Comparison of ENCODE assay signal across 1 cellular context in the genomic region with DNA sequence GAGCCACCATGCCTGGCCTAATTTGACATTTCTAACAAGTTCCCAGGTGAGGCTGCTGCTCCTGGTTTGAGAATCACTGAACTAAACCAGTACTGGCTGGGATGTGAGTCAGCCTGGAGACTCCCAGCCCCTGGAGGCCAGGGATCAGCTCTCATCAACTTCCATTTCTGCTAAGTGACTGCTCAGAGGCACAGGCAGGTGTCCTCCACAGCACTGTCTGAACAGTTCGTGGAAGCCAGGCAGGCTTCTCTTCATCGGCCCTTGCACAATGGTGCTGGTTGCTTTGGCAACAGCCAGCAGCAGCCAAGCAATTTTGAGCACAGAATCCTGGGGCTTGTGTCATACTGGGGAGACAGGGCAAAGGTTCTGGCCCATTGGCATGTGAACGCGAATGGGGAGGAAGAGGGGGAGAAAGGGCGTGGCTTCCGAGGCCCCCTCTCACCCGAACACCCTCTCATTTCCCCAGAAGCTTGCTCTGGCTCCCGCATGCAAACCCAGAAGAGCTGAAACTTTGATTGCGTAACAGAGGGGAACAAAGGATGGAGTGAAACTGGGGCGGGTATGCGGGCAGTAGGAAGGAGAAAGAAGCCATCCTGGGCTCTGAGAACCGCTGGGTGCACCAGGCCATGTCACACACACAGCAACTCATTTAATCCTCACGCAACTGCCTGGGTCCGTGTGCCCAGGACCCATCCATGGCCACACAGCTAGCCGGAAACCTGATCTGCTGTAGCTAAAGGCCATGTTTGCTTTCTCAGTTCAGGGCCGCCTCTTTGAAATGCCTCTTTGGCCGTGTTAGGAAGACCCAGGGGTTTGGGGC.
TF ChIP-seq lines count a peak whose summit lies in the region.

No MANE protein-coding gene starts in this region.

TF ChIP-seq in H1, 55 proteins besides CTCF, POLR2A, EP300 and RAD21:
- TF ChIP-seq CBX8 (IDR thresholded peaks at IDR 0.05; ENCODE audit: borderline replicate concordance, low read depth, low read length) = no peak
- no peak for TF ChIP-seq NANOG (IDR thresholded peaks at IDR 0.05; ENCODE audit: insufficient read depth, low read depth, low read length, poor library complexity, severe bottlenecking)
- TF ChIP-seq, protein P1, sequence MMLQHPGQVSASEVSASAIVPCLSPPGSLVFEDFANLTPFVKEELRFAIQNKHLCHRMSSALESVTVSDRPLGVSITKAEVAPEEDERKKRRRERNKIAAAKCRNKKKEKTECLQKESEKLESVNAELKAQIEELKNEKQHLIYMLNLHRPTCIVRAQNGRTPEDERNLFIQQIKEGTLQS (IDR thresholded peaks at IDR 0.05; ENCODE audit: insufficient read depth, low read depth, low read length) = no peak
- no peak for TF ChIP-seq BRCA1 (IDR thresholded peaks at IDR 0.05; ENCODE audit: low read depth, low read length)
- TF ChIP-seq ZNF274 (IDR thresholded peaks at IDR 0.05; ENCODE audit: borderline replicate concordance, extremely low read depth, low read length) = no peak
- TF ChIP-seq YY1 (IDR thresholded peaks at IDR 0.05; ENCODE audit: low read depth, low read length) = 0 out of 2 replicates have a peak, but pooled peaks have one; percentile 6
- TF ChIP-seq SP2 (IDR thresholded peaks at IDR 0.05; ENCODE audit: low read length) = no peak
- peak in 1 of 2 experiments; percentile 70; a peak in 1 of 4 replicates for TF ChIP-seq HDAC2 (IDR thresholded peaks at IDR 0.05; ENCODE audit: borderline replicate concordance in 1 of 2, low read depth in 2 of 2, low read length in 2 of 2)
- TF ChIP-seq, protein P2, sequence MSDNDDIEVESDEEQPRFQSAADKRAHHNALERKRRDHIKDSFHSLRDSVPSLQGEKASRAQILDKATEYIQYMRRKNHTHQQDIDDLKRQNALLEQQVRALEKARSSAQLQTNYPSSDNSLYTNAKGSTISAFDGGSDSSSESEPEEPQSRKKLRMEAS (IDR thresholded peaks at IDR 0.05) = 0 out of 2 replicates have a peak, but pooled peaks have one; percentile 19
- TF ChIP-seq SP4 (IDR thresholded peaks at IDR 0.05; ENCODE audit: low read length) = no peak
- TF ChIP-seq CHD1 (IDR thresholded peaks at IDR 0.05; ENCODE audit: low read depth, low read length) = no peak
- TF ChIP-seq ASH2L (IDR thresholded peaks at IDR 0.05; ENCODE audit: low read length) = peak; percentile 37
- TF ChIP-seq KDM4A (IDR thresholded peaks at IDR 0.05; ENCODE audit: low read depth, low read length, severe bottlenecking) = no peak
- TF ChIP-seq, protein P3, sequence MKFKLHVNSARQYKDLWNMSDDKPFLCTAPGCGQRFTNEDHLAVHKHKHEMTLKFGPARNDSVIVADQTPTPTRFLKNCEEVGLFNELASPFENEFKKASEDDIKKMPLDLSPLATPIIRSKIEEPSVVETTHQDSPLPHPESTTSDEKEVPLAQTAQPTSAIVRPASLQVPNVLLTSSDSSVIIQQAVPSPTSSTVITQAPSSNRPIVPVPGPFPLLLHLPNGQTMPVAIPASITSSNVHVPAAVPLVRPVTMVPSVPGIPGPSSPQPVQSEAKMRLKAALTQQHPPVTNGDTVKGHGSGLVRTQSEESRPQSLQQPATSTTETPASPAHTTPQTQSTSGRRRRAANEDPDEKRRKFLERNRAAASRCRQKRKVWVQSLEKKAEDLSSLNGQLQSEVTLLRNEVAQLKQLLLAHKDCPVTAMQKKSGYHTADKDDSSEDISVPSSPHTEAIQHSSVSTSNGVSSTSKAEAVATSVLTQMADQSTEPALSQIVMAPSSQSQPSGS (IDR thresholded peaks at IDR 0.05; ENCODE audit: low read length) = 0 out of 2 replicates have a peak, but pooled peaks have one; percentile 30
- TF ChIP-seq SP1 (IDR thresholded peaks at IDR 0.05; ENCODE audit: low read depth, low read length) = no peak
- no peak for TF ChIP-seq PHF8 (conservative IDR thresholded peaks at IDR 0.05; ENCODE audit: low read depth, low read length)
- TF ChIP-seq SIN3A (conservative IDR thresholded peaks at IDR 0.05 in 1 of 2, IDR thresholded peaks at IDR 0.05 in 1 of 2; ENCODE audit: low read depth in 1 of 2, low read length in 2 of 2) = no peak
- no peak for TF ChIP-seq CTBP2 (IDR thresholded peaks at IDR 0.05; ENCODE audit: borderline replicate concordance, insufficient read depth, insufficient read length, low read length)
- TF ChIP-seq TAF1 (IDR thresholded peaks at IDR 0.05; ENCODE audit: low read depth, low read length) = 0 out of 2 replicates have a peak, but pooled peaks have one; percentile 31
- TF ChIP-seq NRF1 (IDR thresholded peaks at IDR 0.05; ENCODE audit: low read depth, low read length) = no peak
- TF ChIP-seq RNF2 (IDR thresholded peaks at IDR 0.05; ENCODE audit: borderline replicate concordance, low read depth, low read length, missing control alignments, poor library complexity, severe bottlenecking) = no peak
- no peak for TF ChIP-seq GTF2F1 (IDR thresholded peaks at IDR 0.05; ENCODE audit: borderline replicate concordance, low read depth, low read length)
- TF ChIP-seq TEAD4 (IDR thresholded peaks at IDR 0.05; ENCODE audit: low read depth, low read length) = peak; percentile 37; the same call in 1 of the 2 replicates
- TF ChIP-seq FOSL1 (IDR thresholded peaks at IDR 0.05; ENCODE audit: insufficient read depth, low read depth, low read length) = no peak
- no peak for TF ChIP-seq KDM5A (IDR thresholded peaks at IDR 0.05; ENCODE audit: low read length)
- TF ChIP-seq RXRA (IDR thresholded peaks at IDR 0.05; ENCODE audit: insufficient read depth, low read depth, low read length) = no peak
- TF ChIP-seq TCF12 (IDR thresholded peaks at IDR 0.05; ENCODE audit: low read depth, low read length) = no peak
- no peak for TF ChIP-seq CHD2 (IDR thresholded peaks at IDR 0.05; ENCODE audit: low read length)
- TF ChIP-seq EZH2 (IDR thresholded peaks at IDR 0.05; ENCODE audit: low read depth, low read length, severe bottlenecking) = no peak
- no peak for TF ChIP-seq SIX5 (IDR thresholded peaks at IDR 0.05; ENCODE audit: low read depth, low read length)
- TF ChIP-seq POU5F1 (IDR thresholded peaks at IDR 0.05; ENCODE audit: low read depth, low read length) = no peak
- TF ChIP-seq SRF (IDR thresholded peaks at IDR 0.05; ENCODE audit: low read depth, low read length) = no peak
- TF ChIP-seq SAP30 (IDR thresholded peaks at IDR 0.05; ENCODE audit: insufficient read depth, insufficient replicate concordance, low read length) = no peak
- no peak for TF ChIP-seq EGR1 (IDR thresholded peaks at IDR 0.05; ENCODE audit: borderline replicate concordance, low read depth, low read length)
- peak; percentile 41; the same call in 1 of the 2 replicates for TF ChIP-seq TBP (IDR thresholded peaks at IDR 0.05; ENCODE audit: low read depth, low read length)
- TF ChIP-seq SUZ12 (IDR thresholded peaks at IDR 0.05; ENCODE audit: low read length) = no peak
- TF ChIP-seq, protein P4, sequence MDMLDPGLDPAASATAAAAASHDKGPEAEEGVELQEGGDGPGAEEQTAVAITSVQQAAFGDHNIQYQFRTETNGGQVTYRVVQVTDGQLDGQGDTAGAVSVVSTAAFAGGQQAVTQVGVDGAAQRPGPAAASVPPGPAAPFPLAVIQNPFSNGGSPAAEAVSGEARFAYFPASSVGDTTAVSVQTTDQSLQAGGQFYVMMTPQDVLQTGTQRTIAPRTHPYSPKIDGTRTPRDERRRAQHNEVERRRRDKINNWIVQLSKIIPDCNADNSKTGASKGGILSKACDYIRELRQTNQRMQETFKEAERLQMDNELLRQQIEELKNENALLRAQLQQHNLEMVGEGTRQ (IDR thresholded peaks at IDR 0.05; ENCODE audit: low read length) = no peak
- peak; percentile 99 for TF ChIP-seq CEBPB (IDR thresholded peaks at IDR 0.05; ENCODE audit: low read depth, low read length)
- no peak for TF ChIP-seq CBX5 (IDR thresholded peaks at IDR 0.05; ENCODE audit: low read depth, low read length)
- TF ChIP-seq JUND (IDR thresholded peaks at IDR 0.05; ENCODE audit: low read length) = no peak
- TF ChIP-seq JUN (IDR thresholded peaks at IDR 0.05; ENCODE audit: low read depth, low read length) = no peak
- no peak for TF ChIP-seq BACH1 (IDR thresholded peaks at IDR 0.05; ENCODE audit: low read length)
- peak; percentile 16; the same call in 1 of the 2 replicates for TF ChIP-seq CREB1 (IDR thresholded peaks at IDR 0.05)
- TF ChIP-seq, protein P5, sequence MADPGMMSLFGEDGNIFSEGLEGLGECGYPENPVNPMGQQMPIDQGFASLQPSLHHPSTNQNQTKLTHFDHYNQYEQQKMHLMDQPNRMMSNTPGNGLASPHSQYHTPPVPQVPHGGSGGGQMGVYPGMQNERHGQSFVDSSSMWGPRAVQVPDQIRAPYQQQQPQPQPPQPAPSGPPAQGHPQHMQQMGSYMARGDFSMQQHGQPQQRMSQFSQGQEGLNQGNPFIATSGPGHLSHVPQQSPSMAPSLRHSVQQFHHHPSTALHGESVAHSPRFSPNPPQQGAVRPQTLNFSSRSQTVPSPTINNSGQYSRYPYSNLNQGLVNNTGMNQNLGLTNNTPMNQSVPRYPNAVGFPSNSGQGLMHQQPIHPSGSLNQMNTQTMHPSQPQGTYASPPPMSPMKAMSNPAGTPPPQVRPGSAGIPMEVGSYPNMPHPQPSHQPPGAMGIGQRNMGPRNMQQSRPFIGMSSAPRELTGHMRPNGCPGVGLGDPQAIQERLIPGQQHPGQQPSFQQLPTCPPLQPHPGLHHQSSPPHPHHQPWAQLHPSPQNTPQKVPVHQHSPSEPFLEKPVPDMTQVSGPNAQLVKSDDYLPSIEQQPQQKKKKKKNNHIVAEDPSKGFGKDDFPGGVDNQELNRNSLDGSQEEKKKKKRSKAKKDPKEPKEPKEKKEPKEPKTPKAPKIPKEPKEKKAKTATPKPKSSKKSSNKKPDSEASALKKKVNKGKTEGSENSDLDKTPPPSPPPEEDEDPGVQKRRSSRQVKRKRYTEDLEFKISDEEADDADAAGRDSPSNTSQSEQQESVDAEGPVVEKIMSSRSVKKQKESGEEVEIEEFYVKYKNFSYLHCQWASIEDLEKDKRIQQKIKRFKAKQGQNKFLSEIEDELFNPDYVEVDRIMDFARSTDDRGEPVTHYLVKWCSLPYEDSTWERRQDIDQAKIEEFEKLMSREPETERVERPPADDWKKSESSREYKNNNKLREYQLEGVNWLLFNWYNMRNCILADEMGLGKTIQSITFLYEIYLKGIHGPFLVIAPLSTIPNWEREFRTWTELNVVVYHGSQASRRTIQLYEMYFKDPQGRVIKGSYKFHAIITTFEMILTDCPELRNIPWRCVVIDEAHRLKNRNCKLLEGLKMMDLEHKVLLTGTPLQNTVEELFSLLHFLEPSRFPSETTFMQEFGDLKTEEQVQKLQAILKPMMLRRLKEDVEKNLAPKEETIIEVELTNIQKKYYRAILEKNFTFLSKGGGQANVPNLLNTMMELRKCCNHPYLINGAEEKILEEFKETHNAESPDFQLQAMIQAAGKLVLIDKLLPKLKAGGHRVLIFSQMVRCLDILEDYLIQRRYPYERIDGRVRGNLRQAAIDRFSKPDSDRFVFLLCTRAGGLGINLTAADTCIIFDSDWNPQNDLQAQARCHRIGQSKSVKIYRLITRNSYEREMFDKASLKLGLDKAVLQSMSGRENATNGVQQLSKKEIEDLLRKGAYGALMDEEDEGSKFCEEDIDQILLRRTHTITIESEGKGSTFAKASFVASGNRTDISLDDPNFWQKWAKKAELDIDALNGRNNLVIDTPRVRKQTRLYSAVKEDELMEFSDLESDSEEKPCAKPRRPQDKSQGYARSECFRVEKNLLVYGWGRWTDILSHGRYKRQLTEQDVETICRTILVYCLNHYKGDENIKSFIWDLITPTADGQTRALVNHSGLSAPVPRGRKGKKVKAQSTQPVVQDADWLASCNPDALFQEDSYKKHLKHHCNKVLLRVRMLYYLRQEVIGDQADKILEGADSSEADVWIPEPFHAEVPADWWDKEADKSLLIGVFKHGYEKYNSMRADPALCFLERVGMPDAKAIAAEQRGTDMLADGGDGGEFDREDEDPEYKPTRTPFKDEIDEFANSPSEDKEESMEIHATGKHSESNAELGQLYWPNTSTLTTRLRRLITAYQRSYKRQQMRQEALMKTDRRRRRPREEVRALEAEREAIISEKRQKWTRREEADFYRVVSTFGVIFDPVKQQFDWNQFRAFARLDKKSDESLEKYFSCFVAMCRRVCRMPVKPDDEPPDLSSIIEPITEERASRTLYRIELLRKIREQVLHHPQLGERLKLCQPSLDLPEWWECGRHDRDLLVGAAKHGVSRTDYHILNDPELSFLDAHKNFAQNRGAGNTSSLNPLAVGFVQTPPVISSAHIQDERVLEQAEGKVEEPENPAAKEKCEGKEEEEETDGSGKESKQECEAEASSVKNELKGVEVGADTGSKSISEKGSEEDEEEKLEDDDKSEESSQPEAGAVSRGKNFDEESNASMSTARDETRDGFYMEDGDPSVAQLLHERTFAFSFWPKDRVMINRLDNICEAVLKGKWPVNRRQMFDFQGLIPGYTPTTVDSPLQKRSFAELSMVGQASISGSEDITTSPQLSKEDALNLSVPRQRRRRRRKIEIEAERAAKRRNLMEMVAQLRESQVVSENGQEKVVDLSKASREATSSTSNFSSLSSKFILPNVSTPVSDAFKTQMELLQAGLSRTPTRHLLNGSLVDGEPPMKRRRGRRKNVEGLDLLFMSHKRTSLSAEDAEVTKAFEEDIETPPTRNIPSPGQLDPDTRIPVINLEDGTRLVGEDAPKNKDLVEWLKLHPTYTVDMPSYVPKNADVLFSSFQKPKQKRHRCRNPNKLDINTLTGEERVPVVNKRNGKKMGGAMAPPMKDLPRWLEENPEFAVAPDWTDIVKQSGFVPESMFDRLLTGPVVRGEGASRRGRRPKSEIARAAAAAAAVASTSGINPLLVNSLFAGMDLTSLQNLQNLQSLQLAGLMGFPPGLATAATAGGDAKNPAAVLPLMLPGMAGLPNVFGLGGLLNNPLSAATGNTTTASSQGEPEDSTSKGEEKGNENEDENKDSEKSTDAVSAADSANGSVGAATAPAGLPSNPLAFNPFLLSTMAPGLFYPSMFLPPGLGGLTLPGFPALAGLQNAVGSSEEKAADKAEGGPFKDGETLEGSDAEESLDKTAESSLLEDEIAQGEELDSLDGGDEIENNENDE (IDR thresholded peaks at IDR 0.05; ENCODE audit: insufficient replicate concordance, low read length) = no peak
- no peak for TF ChIP-seq HDAC6 (IDR thresholded peaks at IDR 0.05; ENCODE audit: low read depth, low read length)
- no peak for TF ChIP-seq BCL11A (IDR thresholded peaks at IDR 0.05; ENCODE audit: low read depth in 2 of 2, low read length in 2 of 2)
- TF ChIP-seq KDM1A (IDR thresholded peaks at IDR 0.05; ENCODE audit: borderline replicate concordance, low read length) = peak; percentile 93
